ENCODE assay signal across 8 cellular contexts in the genomic region with DNA sequence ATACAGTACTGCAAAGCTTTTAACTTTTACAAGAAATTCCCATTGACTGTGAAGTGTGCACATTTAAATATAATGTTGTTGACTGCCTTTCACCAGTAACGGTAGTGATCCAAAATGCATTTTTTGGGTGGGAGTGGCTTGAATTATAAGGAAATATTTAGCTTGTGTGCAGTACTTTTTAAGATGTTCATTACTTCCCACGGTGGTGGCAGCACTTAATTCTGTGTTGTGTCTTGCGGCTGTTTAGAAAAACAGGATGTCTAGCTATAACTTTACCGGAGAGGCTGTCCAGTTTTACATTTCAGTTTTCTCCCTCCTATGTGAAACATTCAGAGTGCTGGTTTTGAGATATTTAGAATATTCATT. TPM values are rescaled to one million over a fixed set of nuclear protein-coding genes. Genes with fewer than 3 reads are reported as not detected.
DNase-seq lines count a peak whose midpoint lies in the region; ATAC-seq and TF ChIP-seq lines count a peak whose summit lies in the region.

No MANE protein-coding gene starts in this region.

- peak overlapping the region; percentile 95 for H3K4me3 Mint-ChIP-seq in CD8-positive, alpha-beta T cell
- peak overlapping the region; percentile 94 for H3K4me3 Mint-ChIP-seq in neural progenitor cell

- peaks cover 20% of the 10 kb centered on the region for H3F3A ChIP-seq in neural progenitor cell (ENCODE audit: low read depth)

- peak in 2 of 7 experiments; percentile 27 to 28 for DNase-seq in CD8-positive, alpha-beta T cell
- DNase-seq in NCI-H526 treated with DMSO at 0.1 percent for 48 hours (lab: John Stamatoyannopoulos, UW) = peak; percentile 56
- no peak for DNase-seq in colonic mucosa
- no peak for DNase-seq in neural progenitor cell (ENCODE audit: low spot score)
- no peak for DNase-seq in amniotic stem cell (lab: John Stamatoyannopoulos, UW)
- no peak for DNase-seq in activated gamma-delta T cell treated with Interleukin-2 at 50 U/mL for 16 hours
- no peak for DNase-seq in activated CD8-positive, alpha-beta memory T cell treated with anti-CD3 and anti-CD28 coated beads, Interleukin-2, amount 50 U/mL, for 48 hours

- H3K27ac ChIP-seq in CD8-positive, alpha-beta T cell (ENCODE audit: low read depth, low read length) = peak overlapping the region; percentile 76
- peak overlapping the region; percentile 81 for H3K27ac ChIP-seq in colonic mucosa
- no peak overlapping the region for H3K27ac ChIP-seq in neural progenitor cell

- peak overlapping the region; percentile 94 for H3K4me3 ChIP-seq in CD8-positive, alpha-beta T cell (ENCODE audit: low read depth, low read length)
- H3K4me3 ChIP-seq in colonic mucosa = peak overlapping the region; percentile 84
- no peak overlapping the region for H3K4me3 ChIP-seq in neural progenitor cell

- H3K4me1 Mint-ChIP-seq in CD8-positive, alpha-beta T cell (ENCODE audit: low read depth) = peaks cover 59% of the 10 kb centered on the region
- peaks cover 41% of the 10 kb centered on the region for H3K4me1 Mint-ChIP-seq in neural progenitor cell

- CTCF ChIA-PET in CD8-positive, alpha-beta T cell (lab: Charles Lee) = interaction anchor here (0.6 to 3.9 kb wide), 18 partner anchors 11 to 125 kb away, joined by 3 to 36 read pairs (median 4); partner anchors contain the start of gene MND1

- H3K4me2 ChIP-seq in neural progenitor cell = peak overlapping the region; percentile 89

- H3K27ac Mint-ChIP-seq in CD8-positive, alpha-beta T cell = peak overlapping the region; percentile 96
- H3K27ac Mint-ChIP-seq in neural progenitor cell = no peak overlapping the region

- intact Hi-C loops in CD8-positive, alpha-beta T cell (cut with DNase I, micrococcal nuclease) = loop anchor here (1.0 to 10.0 kb wide), 5 partner anchors 35 to 353 kb away; no protein-coding TSS in a partner anchor
- intact Hi-C loops in colonic mucosa (cut with DNase I) = no loop called here

- H3K9me3 ChIP-seq in CD8-positive, alpha-beta T cell (ENCODE audit: low read length) = no peaks in the 10 kb centered on the region
- H3K9me3 ChIP-seq in colonic mucosa = no peaks in the 10 kb centered on the region
- no peaks in the 10 kb centered on the region for H3K9me3 ChIP-seq in neural progenitor cell (ENCODE audit: low read depth)

- no peak overlapping the region for H3K9ac ChIP-seq in colonic mucosa (ENCODE audit: low read depth in 2 of 2, low read length in 2 of 2)
- no peak overlapping the region for H3K9ac ChIP-seq in neural progenitor cell

- H3K9me3 Mint-ChIP-seq in CD8-positive, alpha-beta T cell = no peaks in the 10 kb centered on the region
- H3K9me3 Mint-ChIP-seq in neural progenitor cell = no peaks in the 10 kb centered on the region

- no peak overlapping the region for H2AFZ ChIP-seq in neural progenitor cell (replicated peaks)

- H3K36me3 Mint-ChIP-seq in CD8-positive, alpha-beta T cell = peaks cover 40% of the 10 kb centered on the region
- peaks cover 3% of the 10 kb centered on the region for H3K36me3 Mint-ChIP-seq in neural progenitor cell

- H3K79me2 ChIP-seq in neural progenitor cell (ENCODE audit: low read depth) = peaks cover 42% of the 10 kb centered on the region

- POLR2A ChIA-PET in CD8-positive, alpha-beta T cell (lab: Charles Lee) = interaction anchor here (0.9 to 4.7 kb wide), 10 partner anchors 9 to 106 kb away, joined by 3 to 50 read pairs (median 4); no protein-coding TSS in a partner anchor

- peaks cover 3% of the 10 kb centered on the region for H3K36me3 ChIP-seq in CD8-positive, alpha-beta T cell (ENCODE audit: insufficient read depth, low read length)
- no peaks in the 10 kb centered on the region for H3K36me3 ChIP-seq in colonic mucosa
- no peaks in the 10 kb centered on the region for H3K36me3 ChIP-seq in neural progenitor cell

- H4K20me1 ChIP-seq in neural progenitor cell (ENCODE audit: low read depth) = peaks cover 28% of the 10 kb centered on the region

- no peak for ATAC-seq in CD8-positive, alpha-beta T cell
- ATAC-seq in GM21576 (IDR thresholded peaks at IDR 0.05; ENCODE audit: unreplicated experiment) = no peak

- peaks cover 55% of the 10 kb centered on the region for H3K4me1 ChIP-seq in CD8-positive, alpha-beta T cell (ENCODE audit: insufficient read depth, low read length)
- peaks cover 5% of the 10 kb centered on the region for H3K4me1 ChIP-seq in colonic mucosa
- peaks cover 16% of the 10 kb centered on the region for H3K4me1 ChIP-seq in neural progenitor cell

- H3K27me3 ChIP-seq in CD8-positive, alpha-beta T cell (ENCODE audit: insufficient read depth, low read length) = no peaks in the 10 kb centered on the region
- H3K27me3 ChIP-seq in colonic mucosa = no peaks in the 10 kb centered on the region
- peaks cover 21% of the 10 kb centered on the region for H3K27me3 ChIP-seq in neural progenitor cell

- H3K27me3 Mint-ChIP-seq in CD8-positive, alpha-beta T cell (ENCODE audit: low read depth) = no peaks in the 10 kb centered on the region
- H3K27me3 Mint-ChIP-seq in neural progenitor cell (ENCODE audit: insufficient read depth, low read depth) = peaks cover 13% of the 10 kb centered on the region

- TF ChIP-seq CTCF in CD8-positive, alpha-beta T cell (IDR thresholded peaks at IDR 0.05) = no peak
- TF ChIP-seq CTCF in colonic mucosa (IDR thresholded peaks at IDR 0.05) = no peak
- TF ChIP-seq CTCF in neural progenitor cell (IDR thresholded peaks at IDR 0.05) = no peak

RNA-seq across cellular contexts. Expression of gene TMEM131L, which starts 1.7 kb away (rescaled TPM):
- 10 to 100 TPM; 80.8 to 83.1 TPM for total RNA-seq in CD8-positive, alpha-beta T cell
- 1 to 10 TPM; 4.8 to 6.2 TPM for total RNA-seq in colonic mucosa
- 13.7 and 14.8 TPM in 2 replicates for total RNA-seq in neural progenitor cell (ENCODE audit: low replicate concordance)
